ENCODE assay signal across 9 cellular contexts in genomic region chr2:105437708-105438103, GRCh38. TPM values are rescaled to one million over a fixed set of nuclear protein-coding genes. Genes with fewer than 3 reads are reported as not detected.
DNase-seq lines count a peak whose midpoint lies in the region; ATAC-seq and TF ChIP-seq lines count a peak whose summit lies in the region.
"Had no signal": no experiment of that assay in that cellular context is flagged by ENCODE, and none has a peak within 500 bp of the region (broad histone marks: within the 10 kb centered on the region; RNA-seq: fewer than 3 reads in every experiment).

No MANE protein-coding gene starts in this region.

- no peaks in the 10 kb centered on the region for H3K27me3 ChIP-seq in SJCRH30

- peaks cover 29% of the 10 kb centered on the region for H3K4me1 ChIP-seq in SJCRH30

- no peak for TF ChIP-seq POLR2A in erythroblast (IDR thresholded peaks at IDR 0.05; ENCODE audit: low read length)

- H3K4me1 Mint-ChIP-seq in stimulated activated naive CD8-positive, alpha-beta T cell treated with anti-CD3 and anti-CD28 coated beads, Interleukin-15, amount 100 ng/mL, for 72 hours, result no peaks in the 10 kb centered on the region

- no peaks in the 10 kb centered on the region for H3K9me3 Mint-ChIP-seq in stimulated activated naive CD8-positive, alpha-beta T cell treated with anti-CD3 and anti-CD28 coated beads, Interleukin-15, amount 100 ng/mL, for 72 hours

- H3K27ac ChIP-seq in SJCRH30, result peak overlapping the region; percentile 97

- H3K36me3 ChIP-seq in SJCRH30, result no peaks in the 10 kb centered on the region

- H3K4me3 ChIP-seq in SJCRH30, result peak overlapping the region; percentile 1

- no peaks in the 10 kb centered on the region for H3K27me3 Mint-ChIP-seq in stimulated activated naive CD8-positive, alpha-beta T cell treated with anti-CD3 and anti-CD28 coated beads, Interleukin-15, amount 100 ng/mL, for 72 hours

- H3K27ac Mint-ChIP-seq in stimulated activated naive CD8-positive, alpha-beta T cell treated with anti-CD3 and anti-CD28 coated beads, Interleukin-15, amount 100 ng/mL, for 72 hours, result no peak overlapping the region

- peak; percentile 50 for DNase-seq in NCI-H2107 treated with DMSO at 0.1 percent for 48 hours (lab: John Stamatoyannopoulos, UW; ENCODE audit: unreplicated experiment)
- DNase-seq in NCI-H2107 (lab: John Stamatoyannopoulos, UW), result no peak
- peak; percentile 34 to 73 for DNase-seq in SJCRH30
- peak; percentile 66 for DNase-seq in hepatic stellate cell (ENCODE audit: low spot score)
- peak; percentile 68 for DNase-seq in stromal cell of bone marrow (ENCODE audit: low read depth)
- no peak for DNase-seq in stimulated activated naive CD8-positive, alpha-beta T cell treated with anti-CD3 and anti-CD28 coated beads, Interleukin-15, amount 100 ng/mL, for 72 hours
- no peak for DNase-seq in erythroblast (lab: John Stamatoyannopoulos, UW)
- DNase-seq: stimulated activated naive CD4-positive, alpha-beta T cell treated with Interleukin-2 at 50 U/mL for 16 hours had no signal

- no peak overlapping the region for H3K4me3 Mint-ChIP-seq in stimulated activated naive CD8-positive, alpha-beta T cell treated with anti-CD3 and anti-CD28 coated beads, Interleukin-15, amount 100 ng/mL, for 72 hours

- ATAC-seq in HG02678 (IDR thresholded peaks at IDR 0.05; ENCODE audit: unreplicated experiment), result no peak
- ATAC-seq in stimulated activated naive CD8-positive, alpha-beta T cell treated with anti-CD3 and anti-CD28 coated beads, Interleukin-15, amount 100 ng/mL, for 72 hours, result no peak

- no peaks in the 10 kb centered on the region for H3K9me3 ChIP-seq in SJCRH30 (replicated peaks)

RNA-seq across cellular contexts. Expression of gene FHL2, which starts 38.9 kb away (rescaled TPM):
- 27.4 and 30.7 TPM in 2 replicates for total RNA-seq in SJCRH30 (2014; rRNA removed; shearing (Covaris generic))

Comparison
In these comparisons a context has a peak if more than half of its experiments do, and no peak if none do; other contexts are left out.
1. DNase-seq: peak in NCI-H2107 treated with DMSO at 0.1 percent for 48 hours (single experiment), SJCRH30 (2 of 2), hepatic stellate cell (single experiment) and stromal cell of bone marrow (single experiment); none in NCI-H2107 (single experiment), stimulated activated naive CD8-positive, alpha-beta T cell treated with anti-CD3 and anti-CD28 coated beads, Interleukin-15, amount 100 ng/mL, for 72 hours (0 of 2) and erythroblast (0 of 2).